8 cellular contexts compared by ENCODE assay signal in the genomic region with DNA sequence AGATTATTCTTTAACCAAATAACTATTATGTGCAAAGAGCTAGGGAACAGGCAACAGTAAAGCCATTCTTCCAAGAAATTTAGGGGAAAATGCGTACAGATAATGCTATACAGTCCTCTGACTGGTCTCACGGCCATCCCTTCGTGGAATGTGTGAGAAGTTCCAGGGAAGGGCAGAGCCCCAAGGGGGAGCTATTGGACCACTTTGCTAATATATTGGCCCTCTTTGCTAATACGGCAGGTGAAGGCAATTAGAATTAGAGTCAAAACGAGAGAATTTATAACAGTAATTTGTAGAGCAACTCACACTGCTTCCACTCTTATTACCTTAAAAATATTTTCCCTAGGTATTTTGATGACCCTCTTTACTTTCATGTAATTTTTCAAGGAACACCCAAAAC.
DNase-seq lines count a peak whose midpoint lies in the region; ATAC-seq, FAIRE-seq and TF ChIP-seq lines count a peak whose summit lies in the region.

No MANE protein-coding gene starts in this region.

- POLR2A ChIA-PET in A549 (lab: Yijun Ruan, JAX): no interaction called here

- no peaks in the 10 kb centered on the region for H3K27me3 ChIP-seq in bronchial epithelial cell (ENCODE audit: control insufficient read depth, insufficient read depth, low read length)
- no peaks in the 10 kb centered on the region for H3K27me3 ChIP-seq in pancreas

- intact Hi-C loops in pancreas (cut with DNase I) (loop anchor here in 1 of 3 donors (10.0 kb wide), 1 partner anchor 423 kb away; no protein-coding TSS in a partner anchor), lower leg skin (cut with DNase I; ENCODE audit: low total_unique reads) (no loop called here)

- TF ChIP-seq EP300 in A549 (IDR thresholded peaks at IDR 0.05): no peak

- TF ChIP-seq RAD21 in A549 (conservative IDR thresholded peaks at IDR 0.05 in 1 of 2, IDR thresholded peaks at IDR 0.05 in 1 of 2): peak; percentile 38 to 47; a peak in 3 of 5 replicates

- TF ChIP-seq CTCF in A549 (IDR thresholded peaks at IDR 0.05) (0 out of 3 replicates have a peak, but pooled peaks have one; percentile 19), bronchial epithelial cell (IDR thresholded peaks at IDR 0.05; ENCODE audit: insufficient read depth, low read length, severe bottlenecking) (peak; percentile 38), pancreas (IDR thresholded peaks at IDR 0.05) (peak; percentile 31 to 53 (median 53)), lower leg skin (IDR thresholded peaks at IDR 0.05) (no peak)

- H3K27ac ChIP-seq in A549: no peak overlapping the region
- no peak overlapping the region for H3K27ac ChIP-seq in pancreas

- H3K36me3 ChIP-seq in bronchial epithelial cell (ENCODE audit: control insufficient read depth, insufficient read depth, low read length) (no peaks in the 10 kb centered on the region), pancreas (no peaks in the 10 kb centered on the region)

- CTCF ChIA-PET in A549 (lab: Yijun Ruan, JAX): interaction anchor here (0.7 to 1.8 kb wide), 4 partner anchors 12 to 62 kb away, joined by 3 to 6 read pairs (median 4); no protein-coding TSS in a partner anchor

- DNase-seq in A549 (ENCODE audit: low read depth in 1 of 2, low spot score in 1 of 2) (peak in 1 of 2 experiments; percentile 11), NCI-H1694 (lab: John Stamatoyannopoulos, UW) (peak; percentile 52), bronchial epithelial cell (ENCODE audit: low read depth) (peak; percentile 19), pancreas (peak in 5 of 6 donors; percentile 33 to 65 (median 51)), glomerular visceral epithelial cell (ENCODE audit: extremely low spot score) (no peak), NCI-H510A (lab: John Stamatoyannopoulos, UW) (no peak), lower leg skin (ENCODE audit: low spot score in 2 of 2) (no peak)

- H3K4me1 ChIP-seq in A549 (no peaks in the 10 kb centered on the region), pancreas (peaks cover 0 to under 1% (median 0%) of the 10 kb centered on the region in 3 donors)

- TF ChIP-seq POLR2A in A549 (IDR thresholded peaks at IDR 0.05; ENCODE audit: low read length) (no peak), lower leg skin (IDR thresholded peaks at IDR 0.05) (no peak)

- H3K4me3 ChIP-seq in A549: no peak overlapping the region
- H3K4me3 ChIP-seq in bronchial epithelial cell (ENCODE audit: low read depth, low read length): no peak overlapping the region
- no peak overlapping the region for H3K4me3 ChIP-seq in pancreas
- H3K4me3 ChIP-seq in lower leg skin (ENCODE audit: low read depth, poor library complexity, severe bottlenecking): no peak overlapping the region

- WGBS in A549 (ENCODE audit: missing lambda C conversion rate): 70% methylated on average over 5 of the region's 5 CpGs
- WGBS in pancreas, 2 donors: 17 to 20% methylated on average over 5 of the region's 5 CpGs
- WGBS in lower leg skin, 2 donors: 63 to 75% methylated on average over 5 of the region's 5 CpGs

- FAIRE-seq in A549 (lab: Jason Lieb, UNC) (no peak), bronchial epithelial cell (lab: Jason Lieb, UNC) (no peak), pancreas (lab: Jason Lieb, UNC) (no peak)

- H3K9me3 ChIP-seq in A549 (no peaks in the 10 kb centered on the region), pancreas (no peaks in the 10 kb centered on the region)

- H3K4me2 ChIP-seq in A549: no peak overlapping the region

- ATAC-seq in A549 (peak in 1 of 2 experiments; percentile 60; a peak in 2 of 6 replicates), GM18519 (IDR thresholded peaks at IDR 0.05; ENCODE audit: low FRiP score, unreplicated experiment) (peak; percentile 40), pancreas (peak; percentile 64 to 81 (median 77))

TF ChIP-seq in A549, 52 proteins besides CTCF, POLR2A, EP300 and RAD21:
- TF ChIP-seq, protein P1, sequence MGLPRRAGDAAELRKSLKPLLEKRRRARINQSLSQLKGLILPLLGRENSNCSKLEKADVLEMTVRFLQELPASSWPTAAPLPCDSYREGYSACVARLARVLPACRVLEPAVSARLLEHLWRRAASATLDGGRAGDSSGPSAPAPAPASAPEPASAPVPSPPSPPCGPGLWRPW (IDR thresholded peaks at IDR 0.05): no peak
- TF ChIP-seq, protein P2, sequence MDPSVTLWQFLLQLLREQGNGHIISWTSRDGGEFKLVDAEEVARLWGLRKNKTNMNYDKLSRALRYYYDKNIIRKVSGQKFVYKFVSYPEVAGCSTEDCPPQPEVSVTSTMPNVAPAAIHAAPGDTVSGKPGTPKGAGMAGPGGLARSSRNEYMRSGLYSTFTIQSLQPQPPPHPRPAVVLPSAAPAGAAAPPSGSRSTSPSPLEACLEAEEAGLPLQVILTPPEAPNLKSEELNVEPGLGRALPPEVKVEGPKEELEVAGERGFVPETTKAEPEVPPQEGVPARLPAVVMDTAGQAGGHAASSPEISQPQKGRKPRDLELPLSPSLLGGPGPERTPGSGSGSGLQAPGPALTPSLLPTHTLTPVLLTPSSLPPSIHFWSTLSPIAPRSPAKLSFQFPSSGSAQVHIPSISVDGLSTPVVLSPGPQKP (IDR thresholded peaks at IDR 0.05; ENCODE audit: low read depth, low read length): no peak
- no peak for TF ChIP-seq RFX5 (IDR thresholded peaks at IDR 0.05)
- no peak for TF ChIP-seq SMC3 (IDR thresholded peaks at IDR 0.05)
- TF ChIP-seq RARB (CRISPR knock-in tag; IDR thresholded peaks at IDR 0.05): no peak
- TF ChIP-seq ZSCAN20 (CRISPR knock-in tag; IDR thresholded peaks at IDR 0.05): no peak
- no peak for TF ChIP-seq JUN (IDR thresholded peaks at IDR 0.05)
- TF ChIP-seq SREBF2 (IDR thresholded peaks at IDR 0.05): no peak
- TF ChIP-seq EHF (CRISPR knock-in tag; IDR thresholded peaks at IDR 0.05): no peak
- TF ChIP-seq ESRRA (IDR thresholded peaks at IDR 0.05; ENCODE audit: borderline replicate concordance, low read length): no peak
- TF ChIP-seq HOXB5 (CRISPR knock-in tag; IDR thresholded peaks at IDR 0.05): no peak
- TF ChIP-seq, protein P3, sequence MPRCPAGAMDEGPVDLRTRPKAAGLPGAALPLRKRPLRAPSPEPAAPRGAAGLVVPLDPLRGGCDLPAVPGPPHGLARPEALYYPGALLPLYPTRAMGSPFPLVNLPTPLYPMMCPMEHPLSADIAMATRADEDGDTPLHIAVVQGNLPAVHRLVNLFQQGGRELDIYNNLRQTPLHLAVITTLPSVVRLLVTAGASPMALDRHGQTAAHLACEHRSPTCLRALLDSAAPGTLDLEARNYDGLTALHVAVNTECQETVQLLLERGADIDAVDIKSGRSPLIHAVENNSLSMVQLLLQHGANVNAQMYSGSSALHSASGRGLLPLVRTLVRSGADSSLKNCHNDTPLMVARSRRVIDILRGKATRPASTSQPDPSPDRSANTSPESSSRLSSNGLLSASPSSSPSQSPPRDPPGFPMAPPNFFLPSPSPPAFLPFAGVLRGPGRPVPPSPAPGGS (IDR thresholded peaks at IDR 0.05): no peak
- TF ChIP-seq HDAC2 (IDR thresholded peaks at IDR 0.05): no peak
- TF ChIP-seq RNF2 (IDR thresholded peaks at IDR 0.05; ENCODE audit: borderline replicate concordance, low read depth): no peak
- no peak for TF ChIP-seq CEBPB (IDR thresholded peaks at IDR 0.05)
- TF ChIP-seq, protein P4, sequence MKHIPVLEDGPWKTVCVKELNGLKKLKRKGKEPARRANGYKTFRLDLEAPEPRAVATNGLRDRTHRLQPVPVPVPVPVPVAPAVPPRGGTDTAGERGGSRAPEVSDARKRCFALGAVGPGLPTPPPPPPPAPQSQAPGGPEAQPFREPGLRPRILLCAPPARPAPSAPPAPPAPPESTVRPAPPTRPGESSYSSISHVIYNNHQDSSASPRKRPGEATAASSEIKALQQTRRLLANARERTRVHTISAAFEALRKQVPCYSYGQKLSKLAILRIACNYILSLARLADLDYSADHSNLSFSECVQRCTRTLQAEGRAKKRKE (CRISPR knock-in tag; IDR thresholded peaks at IDR 0.05; ENCODE audit: low read depth): no peak
- no peak for TF ChIP-seq RCOR1 (IDR thresholded peaks at IDR 0.05; ENCODE audit: low read depth, low read length)
- no peak for TF ChIP-seq CBX8 (IDR thresholded peaks at IDR 0.05)
- no peak for TF ChIP-seq POLR2AphosphoS2 (conservative IDR thresholded peaks at IDR 0.05; ENCODE audit: low read length)
- TF ChIP-seq GATA3 (IDR thresholded peaks at IDR 0.05; ENCODE audit: borderline replicate concordance): no peak

Comparison
In these comparisons a context has a peak if more than half of its experiments do, and no peak if none do; other contexts are left out.
1. DNase-seq: peak in NCI-H1694 (single experiment), bronchial epithelial cell (single experiment) and pancreas (5 of 6); none in glomerular visceral epithelial cell (single experiment), NCI-H510A (single experiment) and lower leg skin (0 of 2).
2. CTCF ChIP-seq: peak in A549 (single experiment), bronchial epithelial cell (single experiment) and pancreas (4 of 4); none in lower leg skin (0 of 3).